In the genomic region with DNA sequence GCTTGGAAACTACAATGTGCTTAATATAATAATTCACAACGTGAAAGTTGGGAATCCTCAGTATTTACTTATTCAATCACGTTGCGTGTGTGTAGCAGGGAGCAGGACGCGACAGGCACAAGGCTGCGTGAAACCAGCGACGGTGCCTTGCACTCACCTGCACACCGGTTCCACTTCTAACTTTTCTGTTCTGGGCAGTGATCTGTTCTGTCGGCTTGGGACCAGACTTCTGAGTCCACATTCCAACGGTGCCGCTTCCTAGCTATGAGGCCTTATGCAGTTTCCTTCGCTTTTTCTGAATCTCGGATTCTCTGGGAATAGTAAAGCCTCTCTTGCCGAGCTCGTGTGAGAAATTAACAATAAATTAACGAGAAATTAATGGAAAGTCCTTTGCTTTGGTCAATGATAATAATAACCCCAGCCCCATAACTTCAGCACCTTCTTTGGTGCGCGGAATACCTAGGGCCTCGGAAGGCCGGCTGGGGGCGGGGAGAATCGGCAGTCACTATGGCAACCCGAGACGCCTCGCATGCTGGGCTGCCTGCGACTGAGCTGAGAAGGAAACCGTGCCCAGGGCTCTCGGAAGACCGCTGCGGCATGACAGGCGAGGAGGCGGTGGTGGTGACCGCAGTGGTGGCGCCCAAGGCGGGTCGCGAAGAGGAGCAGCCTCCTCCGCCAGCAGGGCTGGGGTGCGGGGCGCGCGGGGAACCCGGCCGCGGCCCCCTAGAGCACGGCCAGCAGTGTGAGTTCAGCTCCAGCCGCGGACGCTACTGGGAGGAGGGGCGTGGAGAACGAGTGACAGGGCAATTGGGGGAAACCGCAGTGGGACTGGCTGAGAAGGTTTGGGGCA, we compare ENCODE assay signal across 1 cellular context.
TF ChIP-seq lines count a peak whose summit lies in the region.

A gene with protein sequence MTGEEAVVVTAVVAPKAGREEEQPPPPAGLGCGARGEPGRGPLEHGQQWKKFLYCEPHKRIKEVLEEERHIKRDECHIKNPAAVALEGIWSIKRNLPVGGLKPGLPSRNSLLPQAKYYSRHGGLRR (plus strand): TSS at position 530 of the 850 bp plus-strand sequence. CDS start 68 bp downstream, at position 598.

TF ChIP-seq in GM23338, 12 proteins besides CTCF, POLR2A, EP300 and RAD21 (continued from another document):
- TF ChIP-seq, protein P1, sequence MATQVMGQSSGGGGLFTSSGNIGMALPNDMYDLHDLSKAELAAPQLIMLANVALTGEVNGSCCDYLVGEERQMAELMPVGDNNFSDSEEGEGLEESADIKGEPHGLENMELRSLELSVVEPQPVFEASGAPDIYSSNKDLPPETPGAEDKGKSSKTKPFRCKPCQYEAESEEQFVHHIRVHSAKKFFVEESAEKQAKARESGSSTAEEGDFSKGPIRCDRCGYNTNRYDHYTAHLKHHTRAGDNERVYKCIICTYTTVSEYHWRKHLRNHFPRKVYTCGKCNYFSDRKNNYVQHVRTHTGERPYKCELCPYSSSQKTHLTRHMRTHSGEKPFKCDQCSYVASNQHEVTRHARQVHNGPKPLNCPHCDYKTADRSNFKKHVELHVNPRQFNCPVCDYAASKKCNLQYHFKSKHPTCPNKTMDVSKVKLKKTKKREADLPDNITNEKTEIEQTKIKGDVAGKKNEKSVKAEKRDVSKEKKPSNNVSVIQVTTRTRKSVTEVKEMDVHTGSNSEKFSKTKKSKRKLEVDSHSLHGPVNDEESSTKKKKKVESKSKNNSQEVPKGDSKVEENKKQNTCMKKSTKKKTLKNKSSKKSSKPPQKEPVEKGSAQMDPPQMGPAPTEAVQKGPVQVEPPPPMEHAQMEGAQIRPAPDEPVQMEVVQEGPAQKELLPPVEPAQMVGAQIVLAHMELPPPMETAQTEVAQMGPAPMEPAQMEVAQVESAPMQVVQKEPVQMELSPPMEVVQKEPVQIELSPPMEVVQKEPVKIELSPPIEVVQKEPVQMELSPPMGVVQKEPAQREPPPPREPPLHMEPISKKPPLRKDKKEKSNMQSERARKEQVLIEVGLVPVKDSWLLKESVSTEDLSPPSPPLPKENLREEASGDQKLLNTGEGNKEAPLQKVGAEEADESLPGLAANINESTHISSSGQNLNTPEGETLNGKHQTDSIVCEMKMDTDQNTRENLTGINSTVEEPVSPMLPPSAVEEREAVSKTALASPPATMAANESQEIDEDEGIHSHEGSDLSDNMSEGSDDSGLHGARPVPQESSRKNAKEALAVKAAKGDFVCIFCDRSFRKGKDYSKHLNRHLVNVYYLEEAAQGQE (IDR thresholded peaks at IDR 0.05; ENCODE audit: unreplicated experiment), result no peak
- TF ChIP-seq CREB1 (CRISPR knock-in tag; IDR thresholded peaks at IDR 0.05; ENCODE audit: low read depth) (no peak), STAT1 (IDR thresholded peaks at IDR 0.05; ENCODE audit: unreplicated experiment) (no peak), JUNB (IDR thresholded peaks at IDR 0.05; ENCODE audit: unreplicated experiment) (no peak), POLR2AphosphoS5 (IDR thresholded peaks at IDR 0.05; ENCODE audit: low read depth) (no peak), ZNF331 (CRISPR knock-in tag; IDR thresholded peaks at IDR 0.05; ENCODE audit: low read depth) (no peak), NANOG (IDR thresholded peaks at IDR 0.05; ENCODE audit: borderline replicate concordance) (no peak), EZH2phosphoT487 (IDR thresholded peaks at IDR 0.05; ENCODE audit: unreplicated experiment) (no peak), ZNF114 (CRISPR knock-in tag; IDR thresholded peaks at IDR 0.05) (no peak)
- TF ChIP-seq, protein P2, sequence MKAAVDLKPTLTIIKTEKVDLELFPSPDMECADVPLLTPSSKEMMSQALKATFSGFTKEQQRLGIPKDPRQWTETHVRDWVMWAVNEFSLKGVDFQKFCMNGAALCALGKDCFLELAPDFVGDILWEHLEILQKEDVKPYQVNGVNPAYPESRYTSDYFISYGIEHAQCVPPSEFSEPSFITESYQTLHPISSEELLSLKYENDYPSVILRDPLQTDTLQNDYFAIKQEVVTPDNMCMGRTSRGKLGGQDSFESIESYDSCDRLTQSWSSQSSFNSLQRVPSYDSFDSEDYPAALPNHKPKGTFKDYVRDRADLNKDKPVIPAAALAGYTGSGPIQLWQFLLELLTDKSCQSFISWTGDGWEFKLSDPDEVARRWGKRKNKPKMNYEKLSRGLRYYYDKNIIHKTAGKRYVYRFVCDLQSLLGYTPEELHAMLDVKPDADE (IDR thresholded peaks at IDR 0.05), result no peak
- TF ChIP-seq, protein P3, sequence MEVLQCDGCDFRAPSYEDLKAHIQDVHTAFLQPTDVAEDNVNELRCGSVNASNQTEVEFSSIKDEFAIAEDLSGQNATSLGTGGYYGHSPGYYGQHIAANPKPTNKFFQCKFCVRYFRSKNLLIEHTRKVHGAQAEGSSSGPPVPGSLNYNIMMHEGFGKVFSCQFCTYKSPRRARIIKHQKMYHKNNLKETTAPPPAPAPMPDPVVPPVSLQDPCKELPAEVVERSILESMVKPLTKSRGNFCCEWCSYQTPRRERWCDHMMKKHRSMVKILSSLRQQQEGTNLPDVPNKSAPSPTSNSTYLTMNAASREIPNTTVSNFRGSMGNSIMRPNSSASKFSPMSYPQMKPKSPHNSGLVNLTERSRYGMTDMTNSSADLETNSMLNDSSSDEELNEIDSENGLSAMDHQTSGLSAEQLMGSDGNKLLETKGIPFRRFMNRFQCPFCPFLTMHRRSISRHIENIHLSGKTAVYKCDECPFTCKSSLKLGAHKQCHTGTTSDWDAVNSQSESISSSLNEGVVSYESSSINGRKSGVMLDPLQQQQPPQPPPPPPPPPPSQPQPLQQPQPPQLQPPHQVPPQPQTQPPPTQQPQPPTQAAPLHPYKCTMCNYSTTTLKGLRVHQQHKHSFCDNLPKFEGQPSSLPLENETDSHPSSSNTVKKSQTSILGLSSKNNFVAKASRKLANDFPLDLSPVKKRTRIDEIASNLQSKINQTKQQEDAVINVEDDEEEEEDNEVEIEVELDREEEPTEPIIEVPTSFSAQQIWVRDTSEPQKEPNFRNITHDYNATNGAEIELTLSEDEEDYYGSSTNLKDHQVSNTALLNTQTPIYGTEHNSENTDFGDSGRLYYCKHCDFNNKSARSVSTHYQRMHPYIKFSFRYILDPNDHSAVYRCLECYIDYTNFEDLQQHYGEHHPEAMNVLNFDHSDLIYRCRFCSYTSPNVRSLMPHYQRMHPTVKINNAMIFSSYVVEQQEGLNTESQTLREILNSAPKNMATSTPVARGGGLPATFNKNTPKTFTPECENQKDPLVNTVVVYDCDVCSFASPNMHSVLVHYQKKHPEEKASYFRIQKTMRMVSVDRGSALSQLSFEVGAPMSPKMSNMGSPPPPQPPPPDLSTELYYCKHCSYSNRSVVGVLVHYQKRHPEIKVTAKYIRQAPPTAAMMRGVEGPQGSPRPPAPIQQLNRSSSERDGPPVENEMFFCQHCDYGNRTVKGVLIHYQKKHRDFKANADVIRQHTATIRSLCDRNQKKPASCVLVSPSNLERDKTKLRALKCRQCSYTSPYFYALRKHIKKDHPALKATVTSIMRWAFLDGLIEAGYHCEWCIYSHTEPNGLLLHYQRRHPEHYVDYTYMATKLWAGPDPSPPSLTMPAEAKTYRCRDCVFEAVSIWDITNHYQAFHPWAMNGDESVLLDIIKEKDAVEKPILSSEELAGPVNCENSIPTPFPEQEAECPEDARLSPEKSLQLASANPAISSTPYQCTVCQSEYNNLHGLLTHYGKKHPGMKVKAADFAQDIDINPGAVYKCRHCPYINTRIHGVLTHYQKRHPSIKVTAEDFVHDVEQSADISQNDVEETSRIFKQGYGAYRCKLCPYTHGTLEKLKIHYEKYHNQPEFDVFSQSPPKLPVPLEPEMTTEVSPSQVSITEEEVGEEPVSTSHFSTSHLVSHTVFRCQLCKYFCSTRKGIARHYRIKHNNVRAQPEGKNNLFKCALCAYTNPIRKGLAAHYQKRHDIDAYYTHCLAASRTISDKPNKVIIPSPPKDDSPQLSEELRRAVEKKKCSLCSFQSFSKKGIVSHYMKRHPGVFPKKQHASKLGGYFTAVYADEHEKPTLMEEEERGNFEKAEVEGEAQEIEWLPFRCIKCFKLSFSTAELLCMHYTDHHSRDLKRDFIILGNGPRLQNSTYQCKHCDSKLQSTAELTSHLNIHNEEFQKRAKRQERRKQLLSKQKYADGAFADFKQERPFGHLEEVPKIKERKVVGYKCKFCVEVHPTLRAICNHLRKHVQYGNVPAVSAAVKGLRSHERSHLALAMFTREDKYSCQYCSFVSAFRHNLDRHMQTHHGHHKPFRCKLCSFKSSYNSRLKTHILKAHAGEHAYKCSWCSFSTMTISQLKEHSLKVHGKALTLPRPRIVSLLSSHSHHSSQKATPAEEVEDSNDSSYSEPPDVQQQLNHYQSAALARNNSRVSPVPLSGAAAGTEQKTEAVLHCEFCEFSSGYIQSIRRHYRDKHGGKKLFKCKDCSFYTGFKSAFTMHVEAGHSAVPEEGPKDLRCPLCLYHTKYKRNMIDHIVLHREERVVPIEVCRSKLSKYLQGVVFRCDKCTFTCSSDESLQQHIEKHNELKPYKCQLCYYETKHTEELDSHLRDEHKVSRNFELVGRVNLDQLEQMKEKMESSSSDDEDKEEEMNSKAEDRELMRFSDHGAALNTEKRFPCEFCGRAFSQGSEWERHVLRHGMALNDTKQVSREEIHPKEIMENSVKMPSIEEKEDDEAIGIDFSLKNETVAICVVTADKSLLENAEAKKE (CRISPR knock-in tag; IDR thresholded peaks at IDR 0.05), result no peak
